ENCODE assay signal across 1 cellular context in the genomic region with DNA sequence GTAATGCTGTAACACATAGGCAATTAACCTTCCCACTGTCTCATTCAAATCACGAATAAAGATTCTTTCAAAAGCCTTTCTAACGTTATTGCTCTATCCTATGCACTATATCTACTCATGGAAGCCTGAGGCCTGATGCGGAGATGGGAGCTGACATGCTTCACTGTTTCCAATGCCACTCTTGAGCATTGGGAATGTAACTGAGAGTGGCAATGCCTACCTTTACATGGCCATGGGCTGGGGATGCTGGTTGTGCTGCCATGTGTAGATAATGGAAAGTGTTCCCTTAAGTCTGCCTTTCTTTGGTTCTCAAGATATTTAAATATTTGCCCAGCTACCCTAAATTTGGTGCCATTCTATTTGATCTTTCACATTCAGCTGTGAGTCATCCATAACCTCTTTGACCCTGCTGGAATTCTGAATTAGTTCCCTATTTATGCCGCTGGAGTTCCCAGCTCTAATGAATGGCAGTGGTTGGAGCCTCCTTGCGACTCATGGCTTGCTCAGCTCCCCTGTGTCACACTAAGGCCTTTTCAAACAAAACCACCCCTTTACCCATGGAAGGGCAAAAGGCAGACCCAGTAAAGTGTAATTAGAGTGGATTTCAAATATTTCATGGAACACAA.
TF ChIP-seq lines count a peak whose summit lies in the region.

No MANE protein-coding gene starts in this region.

TF ChIP-seq in HepG2, 621 proteins besides CTCF, POLR2A, EP300 and RAD21 (continued from another document):
- peak; percentile 53; the same call in 1 of the 2 replicates for TF ChIP-seq NR2F6 (IDR thresholded peaks at IDR 0.05)
- TF ChIP-seq NR2F6 (CRISPR knock-in tag; IDR thresholded peaks at IDR 0.05), result peak; percentile 68
- TF ChIP-seq CAMTA2 (CRISPR knock-in tag; IDR thresholded peaks at IDR 0.05; ENCODE audit: borderline replicate concordance), result no peak
- TF ChIP-seq ZNF567 (CRISPR knock-in tag; IDR thresholded peaks at IDR 0.05; ENCODE audit: borderline replicate concordance), result no peak
- peak; percentile 78 for TF ChIP-seq FOSL2 (CRISPR knock-in tag; IDR thresholded peaks at IDR 0.05)
- peak; percentile 62 for TF ChIP-seq XRCC5 (optimal IDR thresholded peaks at IDR 0.05; ENCODE audit: low read length)
TF ChIP-seq in HepG2: peak in this region for 5.
